In the genomic region with DNA sequence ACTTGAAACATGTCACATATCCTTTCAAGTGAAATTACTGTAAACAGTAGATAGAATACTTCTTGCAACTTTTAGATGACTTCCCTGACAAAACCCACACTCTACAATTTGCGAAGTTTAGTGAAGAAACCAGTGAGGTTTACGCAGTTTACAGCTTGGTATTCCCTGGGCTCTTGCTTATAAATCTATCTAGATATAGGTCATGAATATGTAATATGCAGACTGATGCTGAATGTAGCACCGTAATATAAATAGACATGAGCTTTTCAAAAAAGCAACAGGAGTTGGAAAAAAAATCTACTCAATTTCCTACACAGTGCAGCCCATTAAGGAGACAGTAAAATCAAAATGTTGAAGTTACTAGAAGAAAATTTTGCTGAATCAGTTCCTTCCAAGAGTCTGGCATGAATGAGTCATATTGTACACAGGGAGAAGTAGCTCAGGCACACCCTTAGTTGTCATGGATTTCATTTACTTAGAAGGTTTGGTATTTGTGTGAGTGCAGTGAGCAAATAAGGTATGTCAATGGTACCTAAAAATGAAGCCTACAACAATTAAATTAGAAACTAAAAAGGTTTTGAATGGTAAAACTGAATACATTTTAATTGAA, we compare ENCODE assay signal across 13 cellular contexts.
DNase-seq lines count a peak whose midpoint lies in the region; ATAC-seq, FAIRE-seq and TF ChIP-seq lines count a peak whose summit lies in the region.
"Had no signal": no experiment of that assay in that cellular context is flagged by ENCODE, and none has a peak within 500 bp of the region (broad histone marks: within the 10 kb centered on the region; RNA-seq: fewer than 3 reads in every experiment).

No MANE protein-coding gene starts in this region.

- dilution Hi-C loops in endothelial cell of umbilical vein (cut with MboI; ENCODE audit: extremely low pct_ligation_motif_present, low sequenced_read_pairs), result no loop called here

- H4K20me1 ChIP-seq in endothelial cell of umbilical vein (replicated peaks; ENCODE audit: control insufficient read depth, extremely low read depth, insufficient read depth, low read length), result no peaks in the 10 kb centered on the region

- H3K27me3 ChIP-seq in endothelial cell of umbilical vein (ENCODE audit: control insufficient read depth in 2 of 2, insufficient read depth in 2 of 2, low read length in 2 of 2) (no peaks in the 10 kb centered on the region), H7 (ENCODE audit: control insufficient read depth, insufficient read depth, low read length) (no peaks in the 10 kb centered on the region)
- H3K27me3 ChIP-seq: cardiac muscle cell had no signal

- no peak overlapping the region for H3K4me3 ChIP-seq in endothelial cell of umbilical vein (replicated peaks in 1 of 3; ENCODE audit: insufficient read depth in 1 of 3, low read depth in 1 of 3, low read length in 3 of 3)
- H3K4me3 ChIP-seq in H7 (ENCODE audit: insufficient read depth, low read depth, low read length), result no peak overlapping the region
- H3K4me3 ChIP-seq: cardiac muscle cell, heart left ventricle had no signal

- no peak overlapping the region for H3K27ac ChIP-seq in endothelial cell of umbilical vein (ENCODE audit: insufficient read depth, low read depth, low read length)
- H3K27ac ChIP-seq: cardiac muscle cell, heart left ventricle had no signal

- DNase-seq in EH (ENCODE audit: low read depth), result peak; percentile 23
- DNase-seq in NCI-H748 (lab: John Stamatoyannopoulos, UW; ENCODE audit: unreplicated experiment), result peak; percentile 69
- no peak for DNase-seq in endothelial cell of umbilical vein (ENCODE audit: low read depth, low spot score)
- DNase-seq in osteocyte (ENCODE audit: extremely low spot score, unreplicated experiment), result no peak
- DNase-seq in stimulated activated CD4-positive, alpha-beta T cell treated with anti-CD3 and anti-CD28 coated beads, Interleukin-1b, Interleukin-23, amount 100 ng/mL, for 48 hours, result no peak
- no peak for DNase-seq in H7
- DNase-seq: activated CD8-positive, alpha-beta memory T cell treated with anti-CD3 and anti-CD28 coated beads, Interleukin-2, amount 50 U/mL, for 4 hours; heart left ventricle; NCI-H2081 treated with DMSO at 0.1 percent for 48 hours; substantia nigra had no signal

- peaks cover 11% of the 10 kb centered on the region for H3K27me3 Mint-ChIP-seq in osteocyte (ENCODE audit: unreplicated experiment)

- POLR2A ChIA-PET in endothelial cell of umbilical vein (lab: Charles Lee), result no interaction called here

- peaks cover under 1% of the 10 kb centered on the region for H3K9me3 Mint-ChIP-seq in osteocyte (ENCODE audit: unreplicated experiment)

- no peaks in the 10 kb centered on the region for H3K9me1 ChIP-seq in endothelial cell of umbilical vein (replicated peaks; ENCODE audit: control insufficient read depth, extremely low read depth, insufficient read depth, low read length)

- no peak overlapping the region for H3K4me2 ChIP-seq in endothelial cell of umbilical vein (ENCODE audit: insufficient read depth, low read length)

- H3K9me3 ChIP-seq in endothelial cell of umbilical vein (replicated peaks; ENCODE audit: control insufficient read depth, insufficient read depth, low read length), result no peaks in the 10 kb centered on the region
- H3K9me3 ChIP-seq: heart left ventricle had no signal

- FAIRE-seq in endothelial cell of umbilical vein (lab: Jason Lieb, UNC), result no peak

- CTCF ChIA-PET in endothelial cell of umbilical vein (lab: Charles Lee), result interaction anchor here (1.0 kb wide), 1 partner anchor 12 kb away, joined by 3 read pairs; no protein-coding TSS in a partner anchor

- H3K4me1 Mint-ChIP-seq in osteocyte (ENCODE audit: unreplicated experiment), result peaks cover 8% of the 10 kb centered on the region

- H3K27ac Mint-ChIP-seq in osteocyte (ENCODE audit: unreplicated experiment), result peak overlapping the region; percentile 51

- no peak overlapping the region for H2AFZ ChIP-seq in endothelial cell of umbilical vein (ENCODE audit: low read depth, low read length)

- no peaks in the 10 kb centered on the region for H3K36me3 Mint-ChIP-seq in osteocyte (ENCODE audit: unreplicated experiment)

- intact Hi-C loops in endothelial cell of umbilical vein (cut with micrococcal nuclease), result no loop called here

- no TSS peak for BruUV-seq in endothelial cell of umbilical vein (replicated peaks; lab: Mats Ljungman, UMichigan)

- no peaks in the 10 kb centered on the region for H3K36me3 ChIP-seq in endothelial cell of umbilical vein (ENCODE audit: control insufficient read depth in 2 of 2, extremely low read depth in 1 of 2, insufficient read depth in 2 of 2, low read length in 2 of 2)
- no peaks in the 10 kb centered on the region for H3K36me3 ChIP-seq in H7 (replicated peaks; ENCODE audit: control insufficient read depth, insufficient read depth, low read length)
- H3K36me3 ChIP-seq: cardiac muscle cell, heart left ventricle had no signal

- no peak overlapping the region for H3K4me3 Mint-ChIP-seq in osteocyte (ENCODE audit: unreplicated experiment)

- TF ChIP-seq POLR2A in endothelial cell of umbilical vein (IDR thresholded peaks at IDR 0.05; ENCODE audit: low read depth, low read length), result no peak

- ATAC-seq in GM18858 (IDR thresholded peaks at IDR 0.05; ENCODE audit: unreplicated experiment) (no peak), HG03159 (IDR thresholded peaks at IDR 0.05; ENCODE audit: unreplicated experiment) (no peak)

- H3K79me2 ChIP-seq in endothelial cell of umbilical vein (ENCODE audit: control insufficient read depth, insufficient read depth, low read length), result no peaks in the 10 kb centered on the region

- no peak for TF ChIP-seq CTCF in endothelial cell of umbilical vein (IDR thresholded peaks at IDR 0.05; ENCODE audit: extremely low read depth in 1 of 2, insufficient read depth in 1 of 2, low read depth in 1 of 2, low read length in 2 of 2)
- TF ChIP-seq CTCF in osteocyte (IDR thresholded peaks at IDR 0.05), result no peak

- H3K9ac ChIP-seq in endothelial cell of umbilical vein (replicated peaks; ENCODE audit: extremely low read depth, insufficient read depth, low read length), result no peak overlapping the region

- H3K4me1 ChIP-seq in endothelial cell of umbilical vein (ENCODE audit: control insufficient read depth, extremely low read depth, insufficient read depth, low read length), result no peaks in the 10 kb centered on the region

TF ChIP-seq in endothelial cell of umbilical vein, 7 proteins besides CTCF, POLR2A, EP300 and RAD21:
- TF ChIP-seq GATA2 (IDR thresholded peaks at IDR 0.05; ENCODE audit: insufficient read depth, insufficient read length, low read depth, low read length) (no peak), FOS (IDR thresholded peaks at IDR 0.05; ENCODE audit: borderline replicate concordance, insufficient read depth, low read length) (peak; percentile 43), EZH2 (IDR thresholded peaks at IDR 0.05; ENCODE audit: borderline replicate concordance, low read depth, low read length, severe bottlenecking) (no peak)

Comparison
In these comparisons a context has a peak if more than half of its experiments do, and no peak if none do; other contexts are left out.
1. DNase-seq: peak in EH (single experiment) and NCI-H748 (single experiment); none in endothelial cell of umbilical vein (single experiment), osteocyte (single experiment), stimulated activated CD4-positive, alpha-beta T cell treated with anti-CD3 and anti-CD28 coated beads, Interleukin-1b, Interleukin-23, amount 100 ng/mL, for 48 hours (single experiment) and H7 (single experiment).